ENCODE assay signal across 16 cellular contexts in the genomic region with DNA sequence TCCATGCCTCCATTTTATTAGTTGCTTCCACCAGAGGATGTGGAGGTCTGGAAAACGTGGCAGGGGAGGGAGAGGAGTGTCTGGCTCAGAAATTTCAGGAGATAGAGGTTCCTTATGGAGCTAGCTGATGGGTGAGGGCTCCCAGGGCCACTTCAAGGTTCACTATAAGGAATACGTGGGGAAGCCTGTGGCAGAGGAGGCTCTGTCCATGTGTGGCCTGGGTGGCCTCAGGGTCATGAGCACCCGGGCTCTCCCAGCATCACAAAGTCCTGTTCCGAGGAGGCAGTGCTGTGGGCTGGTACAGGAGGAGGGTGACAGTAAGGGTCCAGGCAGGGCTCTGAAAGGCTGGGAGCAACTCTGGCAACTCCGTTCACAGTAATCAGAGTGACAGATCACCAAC. TPM values are rescaled to one million over a fixed set of nuclear protein-coding genes. Genes with fewer than 3 reads are reported as not detected.
A peak's percentile ranks its signal among the peaks of the same experiment; 100 is the strongest.
DNase-seq lines count a peak whose midpoint lies in the region; ATAC-seq and TF ChIP-seq lines count a peak whose summit lies in the region.
"Had no signal": no experiment of that assay in that cellular context is flagged by ENCODE, and none has a peak within 500 bp of the region (broad histone marks: within the 10 kb centered on the region; RNA-seq: fewer than 3 reads in every experiment).

No MANE protein-coding gene starts in this region.

- POLR2A ChIA-PET in SK-N-SH (lab: Yijun Ruan, JAX): interaction anchor here (1.0 kb wide), 1 partner anchor 8 kb away, joined by 3 read pairs; no protein-coding TSS in a partner anchor
- POLR2A ChIA-PET in CD4-positive, alpha-beta memory T cell (lab: Charles Lee; ENCODE audit: partially characterized antibody): no interaction called here

- H3K4me1 Mint-ChIP-seq in stimulated activated memory B cell treated with anti-CD40 and anti-IgM and Interleukin-4, amounts not matched to agents 10 μg/mL and 1 μg/mL and 100 μg/mL, for 72 hours: peaks cover 62% of the 10 kb centered on the region
- H3K4me1 Mint-ChIP-seq in CD4-positive, alpha-beta memory T cell: no peaks in the 10 kb centered on the region

- H3K9ac ChIP-seq in SK-N-SH: no peak overlapping the region

- H3K27me3 Mint-ChIP-seq in stimulated activated memory B cell treated with anti-CD40 and anti-IgM and Interleukin-4, amounts not matched to agents 10 μg/mL and 1 μg/mL and 100 μg/mL, for 72 hours: no peaks in the 10 kb centered on the region
- H3K27me3 Mint-ChIP-seq in CD4-positive, alpha-beta memory T cell: peaks cover 6 to 7% of the 10 kb centered on the region in 2 donors

- H3K4me2 ChIP-seq in SK-N-SH: no peak overlapping the region; the same call in 1 of the 2 replicates

- H3K4me3 ChIP-seq in SK-N-SH (ENCODE audit: low read depth in 2 of 2, low read length in 1 of 2) (no peak overlapping the region), mesodermal cell (ENCODE audit: extremely low read depth, insufficient read depth, low read length, poor library complexity, severe bottlenecking) (no peak overlapping the region)
- H3K4me3 ChIP-seq in CD4-positive, alpha-beta memory T cell (ENCODE audit: low read length in 2 of 2): no peak overlapping the region

- H3K36me3 Mint-ChIP-seq in stimulated activated memory B cell treated with anti-CD40 and anti-IgM and Interleukin-4, amounts not matched to agents 10 μg/mL and 1 μg/mL and 100 μg/mL, for 72 hours: peaks cover 13% of the 10 kb centered on the region
- H3K36me3 Mint-ChIP-seq in CD4-positive, alpha-beta memory T cell: no peaks in the 10 kb centered on the region

- ATAC-seq in SK-N-SH treated with all-trans-retinoic acid at 6 μM for 48 hours (no peak), GM21786 (IDR thresholded peaks at IDR 0.05; ENCODE audit: unreplicated experiment) (no peak)
- ATAC-seq in stimulated activated memory B cell treated with anti-CD40 and anti-IgM and Interleukin-4, amounts not matched to agents 10 μg/mL and 1 μg/mL and 100 μg/mL, for 72 hours: no peak
- ATAC-seq: Panc1 had no signal

- H3K9me3 Mint-ChIP-seq in stimulated activated memory B cell treated with anti-CD40 and anti-IgM and Interleukin-4, amounts not matched to agents 10 μg/mL and 1 μg/mL and 100 μg/mL, for 72 hours: peaks cover 1% of the 10 kb centered on the region
- H3K9me3 Mint-ChIP-seq in CD4-positive, alpha-beta memory T cell: peaks cover 0 to 3% (median 0%) of the 10 kb centered on the region in 8 donors

- TF ChIP-seq CTCF in SK-N-SH (IDR thresholded peaks at IDR 0.05): no peak

- WGBS in SK-N-SH (ENCODE audit: low lambda C conversion rate): 77% methylated on average over 4 of the region's 5 CpGs
- WGBS in mesodermal cell (ENCODE audit: insufficient coverage in 2 of 2), 2 experiments: 94 to 96% methylated on average over 5 of the region's 5 CpGs

- no peaks in the 10 kb centered on the region; the same call in 1 of the 2 replicates for H4K20me1 ChIP-seq in SK-N-SH (ENCODE audit: insufficient read depth)

- H2AFZ ChIP-seq in SK-N-SH (ENCODE audit: low read depth): no peak overlapping the region

- H3K4me1 ChIP-seq in SK-N-SH (ENCODE audit: control insufficient read depth in 1 of 2, insufficient read depth in 2 of 2, low read depth in 1 of 2, low read length in 1 of 2): peaks cover 16 to 20% of the 10 kb centered on the region in 2 experiments; a peak in 3 of 4 replicates
- H3K4me1 ChIP-seq in mesodermal cell (ENCODE audit: control insufficient read depth, insufficient read depth, low read length, poor library complexity, severe bottlenecking): peaks cover 9% of the 10 kb centered on the region
- no peaks in the 10 kb centered on the region for H3K4me1 ChIP-seq in CD4-positive, alpha-beta memory T cell (ENCODE audit: insufficient read depth, low read length)
- H3K4me1 ChIP-seq: Caco-2 had no signal

- no peaks in the 10 kb centered on the region for H3F3A ChIP-seq in SK-N-SH (replicated peaks; ENCODE audit: insufficient read depth)

- no peak for TF ChIP-seq RAD21 in SK-N-SH (IDR thresholded peaks at IDR 0.05; ENCODE audit: low read length)

- no peak overlapping the region for H3K4me3 Mint-ChIP-seq in stimulated activated memory B cell treated with anti-CD40 and anti-IgM and Interleukin-4, amounts not matched to agents 10 μg/mL and 1 μg/mL and 100 μg/mL, for 72 hours
- no peak overlapping the region for H3K4me3 Mint-ChIP-seq in CD4-positive, alpha-beta memory T cell

- peaks cover 0 to 54% of the 10 kb centered on the region in 2 experiments for H3K36me3 ChIP-seq in SK-N-SH (replicated peaks in 1 of 2; ENCODE audit: control insufficient read depth in 1 of 2, insufficient read depth in 2 of 2, low read length in 1 of 2)
- H3K36me3 ChIP-seq in mesodermal cell (ENCODE audit: control insufficient read depth, insufficient read depth, low read length): no peaks in the 10 kb centered on the region
- no peaks in the 10 kb centered on the region for H3K36me3 ChIP-seq in CD4-positive, alpha-beta memory T cell (ENCODE audit: insufficient read depth, low read length)

- peak overlapping the region; percentile 38 to 93; a peak in 3 of 4 replicates for H3K27ac ChIP-seq in SK-N-SH (ENCODE audit: low read depth in 2 of 2, low read length in 1 of 2)
- H3K27ac ChIP-seq in cingulate gyrus (ENCODE audit: low read depth, low read length): peak overlapping the region; percentile 16
- peak overlapping the region; percentile 92 for H3K27ac ChIP-seq in mesodermal cell (ENCODE audit: low read depth, low read length, severe bottlenecking)
- H3K27ac ChIP-seq in CD4-positive, alpha-beta memory T cell (ENCODE audit: low read depth, low read length): no peak overlapping the region
- H3K27ac ChIP-seq: 22Rv1 had no signal

- CTCF ChIA-PET in SK-N-SH (lab: Yijun Ruan, JAX): interaction anchor here (1.0 to 3.7 kb wide), 7 partner anchors 8 to 78 kb away, joined by 3 to 31 read pairs (median 6); no protein-coding TSS in a partner anchor
- CTCF ChIA-PET in CD4-positive, alpha-beta memory T cell (lab: Charles Lee; ENCODE audit: partially characterized antibody): no interaction called here

- intact Hi-C loops in CD4-positive, alpha-beta memory T cell (cut with micrococcal nuclease): no loop called here

- no peaks in the 10 kb centered on the region for H3K9me2 ChIP-seq in SK-N-SH

- H3K79me2 ChIP-seq in SK-N-SH (ENCODE audit: insufficient read depth): peaks cover 34% of the 10 kb centered on the region

- H3K27me3 ChIP-seq in SK-N-SH (ENCODE audit: insufficient read depth): no peaks in the 10 kb centered on the region
- no peaks in the 10 kb centered on the region for H3K27me3 ChIP-seq in CD4-positive, alpha-beta memory T cell (ENCODE audit: insufficient read depth, low read length)

- peak overlapping the region; percentile 97 for H3K27ac Mint-ChIP-seq in stimulated activated memory B cell treated with anti-CD40 and anti-IgM and Interleukin-4, amounts not matched to agents 10 μg/mL and 1 μg/mL and 100 μg/mL, for 72 hours
- no peak overlapping the region for H3K27ac Mint-ChIP-seq in CD4-positive, alpha-beta memory T cell

- DNase-seq in SK-N-SH: no peak
- no peak for DNase-seq in NK-92 treated with Interleukin-12 subunit alpha and Interleukin-12 subunit beta, amount 100 ng/mL, for 24 hours (lab: John Stamatoyannopoulos, UW)
- DNase-seq in CD4-positive, alpha-beta memory T cell: no peak
- DNase-seq: Caco-2, NCI-H1092 treated with DMSO at 0.1 percent for 48 hours, NCI-H146, NCI-H2029 treated with DMSO at 0.1 percent for 48 hours, NCI-H2171, NCI-H526 had no signal

- TF ChIP-seq EP300 in SK-N-SH (IDR thresholded peaks at IDR 0.05; ENCODE audit: borderline replicate concordance in 1 of 2, low read depth in 1 of 2, low read length in 1 of 2): no peak

- H3K9me3 ChIP-seq in SK-N-SH (no peaks in the 10 kb centered on the region), mesodermal cell (ENCODE audit: control insufficient read depth, low read length) (peaks cover 1% of the 10 kb centered on the region)
- H3K9me3 ChIP-seq in CD4-positive, alpha-beta memory T cell (ENCODE audit: control insufficient read depth in 1 of 2, low read length in 2 of 2): no peaks in the 10 kb centered on the region

TF ChIP-seq in SK-N-SH, 30 proteins besides CTCF, POLR2A, EP300 and RAD21 (continues in another document):
- TF ChIP-seq RFX5 (IDR thresholded peaks at IDR 0.05; ENCODE audit: low read length): no peak
- no peak for TF ChIP-seq RXRA (IDR thresholded peaks at IDR 0.05; ENCODE audit: borderline replicate concordance, low read depth)
- no peak for TF ChIP-seq ELF1 (IDR thresholded peaks at IDR 0.05)
- TF ChIP-seq MEF2A (IDR thresholded peaks at IDR 0.05; ENCODE audit: borderline replicate concordance, low read depth): no peak
- no peak for TF ChIP-seq CHD2 (IDR thresholded peaks at IDR 0.05; ENCODE audit: low read length, partially characterized antibody)

TF ChIP-seq in SK-N-SH treated with all-trans-retinoic acid at 6 μM for 48 hours, 23 proteins besides CTCF, POLR2A, EP300 and RAD21 (continues in another document):
- TF ChIP-seq BACH2 (CRISPR knock-in tag; IDR thresholded peaks at IDR 0.05; ENCODE audit: borderline replicate concordance): no peak
- TF ChIP-seq, protein P1, sequence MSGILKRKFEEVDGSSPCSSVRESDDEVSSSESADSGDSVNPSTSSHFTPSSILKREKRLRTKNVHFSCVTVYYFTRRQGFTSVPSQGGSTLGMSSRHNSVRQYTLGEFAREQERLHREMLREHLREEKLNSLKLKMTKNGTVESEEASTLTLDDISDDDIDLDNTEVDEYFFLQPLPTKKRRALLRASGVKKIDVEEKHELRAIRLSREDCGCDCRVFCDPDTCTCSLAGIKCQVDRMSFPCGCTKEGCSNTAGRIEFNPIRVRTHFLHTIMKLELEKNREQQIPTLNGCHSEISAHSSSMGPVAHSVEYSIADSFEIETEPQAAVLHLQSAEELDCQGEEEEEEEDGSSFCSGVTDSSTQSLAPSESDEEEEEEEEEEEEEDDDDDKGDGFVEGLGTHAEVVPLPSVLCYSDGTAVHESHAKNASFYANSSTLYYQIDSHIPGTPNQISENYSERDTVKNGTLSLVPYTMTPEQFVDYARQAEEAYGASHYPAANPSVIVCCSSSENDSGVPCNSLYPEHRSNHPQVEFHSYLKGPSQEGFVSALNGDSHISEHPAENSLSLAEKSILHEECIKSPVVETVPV (CRISPR knock-in tag; IDR thresholded peaks at IDR 0.05): no peak

RNA-seq across cellular contexts. Expression of a gene that starts 24.6 kb away (rescaled TPM):
- polyA plus RNA-seq in SK-N-SH (2012; rRNA removed): 12.4 and 13.8 TPM in 2 replicates
- 9.9 and 11.6 TPM in 2 replicates for polyA plus RNA-seq in SK-N-SH (2012; cell fraction: cytosol; rRNA removed)
- 35.6 and 42.2 TPM in 2 replicates for polyA plus RNA-seq in SK-N-SH (2012; cell fraction: nucleus; rRNA removed)
- polyA plus RNA-seq in mesodermal cell (2013, experiment 1 of 2): 2.2 TPM
- polyA plus RNA-seq in mesodermal cell (2013, experiment 2 of 2): 4.7 TPM
- under 1 TPM; 0.20 to 0.83 TPM for total RNA-seq in CD4-positive, alpha-beta memory T cell
- not detected for polyA plus RNA-seq in CD4-positive, alpha-beta memory T cell

Comparison
In these comparisons a context has a peak if more than half of its experiments do, and no peak if none do; other contexts are left out.
1. RNA of a gene that starts 24.6 kb away (polyA plus RNA-seq): 9.9 to 42.2 TPM in SK-N-SH; not detected in CD4-positive, alpha-beta memory T cell; every median in the first group is over 10 times any median in the second.